40 cellular contexts compared by ENCODE assay signal in genomic region chr16:1098266-1098991, GRCh38. TPM values are rescaled to one million over a fixed set of nuclear protein-coding genes. Genes with fewer than 3 reads are reported as not detected.
DNase-seq lines count a peak whose midpoint lies in the region; ATAC-seq and TF ChIP-seq lines count a peak whose summit lies in the region.
"Had no signal": no experiment of that assay in that cellular context is flagged by ENCODE, and none has a peak within 500 bp of the region (broad histone marks: within the 10 kb centered on the region; RNA-seq: fewer than 3 reads in every experiment).

No MANE protein-coding gene starts in this region.

- no peaks in the 10 kb centered on the region for H3K9me3 Mint-ChIP-seq in neural progenitor cell
- H3K9me3 Mint-ChIP-seq in stimulated activated effector memory CD8-positive, alpha-beta T cell treated with anti-CD3 and anti-CD28 coated beads, Interleukin-12 subunit alpha, Interleukin-12 subunit beta, amount 100 ng/mL, for 72 hours, result no peaks in the 10 kb centered on the region
- H3K9me3 Mint-ChIP-seq: activated naive CD8-positive, alpha-beta T cell treated with anti-CD3 and anti-CD28 coated beads, Interleukin-2, amount 10 ng/mL, durations not matched to agents 7 days and 5 days; activated T-cell treated with anti-CD3 and anti-CD28 coated beads, Interleukin-2, amount 50 U/mL, for 4 hours; CD4-positive, alpha-beta memory T cell; natural killer cell treated with Interleukin-12 subunit alpha and Interleukin-12 subunit beta and Interleukin-15 and Interleukin-18, amount 100 ng/mL, for 72 hours; T-helper 1 cell treated with Interleukin-12 subunit alpha and Interleukin-12 subunit beta and Interleukin-4 antibody, amounts not matched to agents 30 μg/mL and 1 μg/mL, for 36 hours had no signal

- H3K4me2 ChIP-seq in BLaER1 (peak overlapping the region; percentile 92), neural progenitor cell (peak overlapping the region; percentile 27)

- H3K4me1 ChIP-seq in BLaER1 (peaks cover 62% of the 10 kb centered on the region), heart left ventricle (peaks cover 0 to 39% (median 19%) of the 10 kb centered on the region in 12 donors), neural progenitor cell (peaks cover 23% of the 10 kb centered on the region)

- H3K36me3 ChIP-seq in BLaER1 (no peaks in the 10 kb centered on the region), heart left ventricle (no peaks in the 10 kb centered on the region), neural progenitor cell (no peaks in the 10 kb centered on the region)
- H3K36me3 ChIP-seq: cardiac muscle cell, colonic mucosa, MG63, spleen, thyroid gland had no signal

- H3K4me3 ChIP-seq in BLaER1, result no peak overlapping the region
- H3K4me3 ChIP-seq in heart left ventricle, result no peak overlapping the region
- no peak overlapping the region for H3K4me3 ChIP-seq in neural progenitor cell
- H3K4me3 ChIP-seq: cardiac muscle cell, colonic mucosa, MG63, mucosa of descending colon, spleen, thyroid gland had no signal

- intact Hi-C loops in heart left ventricle (cut with DNase I), result loop anchor here in 3 of 10 donors (2.0 to 10.0 kb wide), 3 partner anchors 24 to 286 kb away; no protein-coding TSS in a partner anchor

- no peak overlapping the region for H2AFZ ChIP-seq in neural progenitor cell (replicated peaks)

- H4K20me1 ChIP-seq in BLaER1 (peaks cover 46% of the 10 kb centered on the region), neural progenitor cell (ENCODE audit: low read depth) (no peaks in the 10 kb centered on the region)

- H3K4me3 Mint-ChIP-seq in neural progenitor cell, result no peak overlapping the region
- no peak overlapping the region for H3K4me3 Mint-ChIP-seq in stimulated activated effector memory CD8-positive, alpha-beta T cell treated with anti-CD3 and anti-CD28 coated beads, Interleukin-12 subunit alpha, Interleukin-12 subunit beta, amount 100 ng/mL, for 72 hours
- H3K4me3 Mint-ChIP-seq: activated CD8-positive, alpha-beta memory T cell treated with anti-CD3 and anti-CD28 coated beads, Interleukin-2, amount 10 ng/mL, durations not matched to agents 7 days and 5 days; activated naive CD8-positive, alpha-beta T cell treated with anti-CD3 and anti-CD28 coated beads, Interleukin-2, amount 10 ng/mL, durations not matched to agents 7 days and 5 days; activated T-cell treated with anti-CD3 and anti-CD28 coated beads, Interleukin-2, amount 50 U/mL, for 4 hours; CD4-positive, alpha-beta memory T cell; natural killer cell treated with Interleukin-12 subunit alpha and Interleukin-12 subunit beta and Interleukin-15 and Interleukin-18, amount 100 ng/mL, for 72 hours; stimulated activated naive CD8-positive, alpha-beta T cell treated with anti-CD3 and anti-CD28 coated beads, Interleukin-15, amount 100 ng/mL, for 72 hours; T-helper 1 cell treated with Interleukin-12 subunit alpha and Interleukin-12 subunit beta and Interleukin-4 antibody, amounts not matched to agents 30 μg/mL and 1 μg/mL, for 36 hours had no signal

- H3K9ac ChIP-seq in BLaER1 (no peak overlapping the region), neural progenitor cell (no peak overlapping the region)

- H3K27me3 ChIP-seq in BLaER1 (peaks cover 47% of the 10 kb centered on the region), heart left ventricle (peaks cover 5 to 39% (median 7%) of the 10 kb centered on the region in 9 donors), neural progenitor cell (peaks cover 5% of the 10 kb centered on the region)
- H3K27me3 ChIP-seq: thyroid gland had no signal

- H3K79me2 ChIP-seq in neural progenitor cell (ENCODE audit: low read depth), result no peaks in the 10 kb centered on the region

- WGBS in heart left ventricle, 4 donors, result 30 to 39% (median 33%) methylated on average over 18 to 34 of the region's 34 CpGs

- no peak for TF ChIP-seq CTCF in heart left ventricle (IDR thresholded peaks at IDR 0.05)
- no peak for TF ChIP-seq CTCF in neural progenitor cell (IDR thresholded peaks at IDR 0.05)

- no peak for TF ChIP-seq POLR2A in heart left ventricle (IDR thresholded peaks at IDR 0.05)
- TF ChIP-seq POLR2A in GM18505 (IDR thresholded peaks at IDR 0.05; ENCODE audit: borderline replicate concordance, extremely low read depth, insufficient read depth, insufficient read length), result no peak

- H3K27me3 Mint-ChIP-seq in neural progenitor cell (ENCODE audit: insufficient read depth, low read depth), result no peaks in the 10 kb centered on the region
- H3K27me3 Mint-ChIP-seq: activated CD8-positive, alpha-beta memory T cell treated with anti-CD3 and anti-CD28 coated beads, Interleukin-2, amount 10 ng/mL, durations not matched to agents 7 days and 5 days; activated naive CD8-positive, alpha-beta T cell treated with anti-CD3 and anti-CD28 coated beads, Interleukin-2, amount 10 ng/mL, durations not matched to agents 7 days and 5 days; natural killer cell treated with Interleukin-12 subunit alpha and Interleukin-12 subunit beta and Interleukin-15 and Interleukin-18, amount 100 ng/mL, for 72 hours had no signal

- H3K27ac ChIP-seq in BLaER1 (0 out of 2 replicates have a peak overlapping the region, but pooled peaks have one; percentile 44), heart left ventricle (peak overlapping the region; percentile 55 to 93 (median 84)), neural progenitor cell (no peak overlapping the region)
- H3K27ac ChIP-seq: cardiac muscle cell, colonic mucosa, epithelial cell of prostate, spleen, thyroid gland had no signal

- DNase-seq in NCI-H2227 (lab: John Stamatoyannopoulos, UW; ENCODE audit: unreplicated experiment), result peak; percentile 82
- DNase-seq in heart left ventricle, result peak in 2 of 5 donors; percentile 52 to 56
- DNase-seq in neural progenitor cell (ENCODE audit: low spot score), result peak; percentile 75
- no peak for DNase-seq in stimulated activated effector memory CD8-positive, alpha-beta T cell treated with anti-CD3 and anti-CD28 coated beads, Interleukin-12 subunit alpha, Interleukin-12 subunit beta, amount 100 ng/mL, for 72 hours (ENCODE audit: low spot score in 2 of 2)
- no peak for DNase-seq in SKM-1 (lab: John Stamatoyannopoulos, UW; ENCODE audit: unreplicated experiment)
- DNase-seq: activated CD4-positive, alpha-beta T cell treated with anti-CD3 and anti-CD28 coated beads, Interleukin-2, amount 50 U/mL, for 4 hours; activated CD8-positive, alpha-beta memory T cell treated with anti-CD3 and anti-CD28 coated beads, Interleukin-2, amount 10 ng/mL, durations not matched to agents 7 days and 5 days; activated gamma-delta T cell treated with Interleukin-2 at 50 U/mL for 16 hours; activated naive CD8-positive, alpha-beta T cell treated with anti-CD3 and anti-CD28 coated beads, Interleukin-2, amount 10 ng/mL, durations not matched to agents 7 days and 5 days; activated T-cell treated with anti-CD3 and anti-CD28 coated beads, Interleukin-2, amount 50 U/mL, for 4 hours; AML-193; CD4-positive, alpha-beta memory T cell; colonic mucosa; effector CD8-positive, alpha-beta T cell; KG1; mucosa of descending colon; NCI-H1105 treated with DMSO at 0.1 percent for 48 hours; NCI-H2081; NCI-H226; NCI-H82; spleen; stimulated activated CD4-positive, alpha-beta T cell treated with anti-CD3 and anti-CD28 coated beads, Interleukin-2, amount 100 ng/mL, for 24 hours; stimulated activated naive CD8-positive, alpha-beta T cell treated with anti-CD3 and anti-CD28 coated beads, Interleukin-15, amount 100 ng/mL, for 72 hours; thyroid gland had no signal

- H3K27ac Mint-ChIP-seq in neural progenitor cell, result no peak overlapping the region
- H3K27ac Mint-ChIP-seq in stimulated activated effector memory CD8-positive, alpha-beta T cell treated with anti-CD3 and anti-CD28 coated beads, Interleukin-12 subunit alpha, Interleukin-12 subunit beta, amount 100 ng/mL, for 72 hours, result no peak overlapping the region
- H3K27ac Mint-ChIP-seq: activated CD8-positive, alpha-beta memory T cell treated with anti-CD3 and anti-CD28 coated beads, Interleukin-2, amount 10 ng/mL, durations not matched to agents 7 days and 5 days; activated naive CD8-positive, alpha-beta T cell treated with anti-CD3 and anti-CD28 coated beads, Interleukin-2, amount 10 ng/mL, durations not matched to agents 7 days and 5 days; CD4-positive, alpha-beta memory T cell; natural killer cell treated with Interleukin-12 subunit alpha and Interleukin-12 subunit beta and Interleukin-15 and Interleukin-18, amount 100 ng/mL, for 72 hours; T-helper 1 cell treated with Interleukin-12 subunit alpha and Interleukin-12 subunit beta and Interleukin-4 antibody, amounts not matched to agents 30 μg/mL and 1 μg/mL, for 36 hours had no signal

- no peaks in the 10 kb centered on the region for H3K36me3 Mint-ChIP-seq in neural progenitor cell
- H3K36me3 Mint-ChIP-seq in stimulated activated effector memory CD8-positive, alpha-beta T cell treated with anti-CD3 and anti-CD28 coated beads, Interleukin-12 subunit alpha, Interleukin-12 subunit beta, amount 100 ng/mL, for 72 hours, result peaks cover 8% of the 10 kb centered on the region
- H3K36me3 Mint-ChIP-seq: activated naive CD8-positive, alpha-beta T cell treated with anti-CD3 and anti-CD28 coated beads, Interleukin-2, amount 10 ng/mL, durations not matched to agents 7 days and 5 days; CD4-positive, alpha-beta memory T cell; natural killer cell treated with Interleukin-12 subunit alpha and Interleukin-12 subunit beta and Interleukin-15 and Interleukin-18, amount 100 ng/mL, for 72 hours had no signal

- H3K9me3 ChIP-seq in BLaER1, result no peaks in the 10 kb centered on the region
- H3K9me3 ChIP-seq in heart left ventricle, result no peaks in the 10 kb centered on the region
- H3K9me3 ChIP-seq in neural progenitor cell (ENCODE audit: low read depth), result no peaks in the 10 kb centered on the region
- H3K9me3 ChIP-seq: colonic mucosa, MG63, mucosa of descending colon, spleen, thyroid gland had no signal

- H3K4me1 Mint-ChIP-seq in neural progenitor cell, result peaks cover 6% of the 10 kb centered on the region
- H3K4me1 Mint-ChIP-seq in stimulated activated effector memory CD8-positive, alpha-beta T cell treated with anti-CD3 and anti-CD28 coated beads, Interleukin-12 subunit alpha, Interleukin-12 subunit beta, amount 100 ng/mL, for 72 hours, result peaks cover 2% of the 10 kb centered on the region
- H3K4me1 Mint-ChIP-seq: activated CD8-positive, alpha-beta memory T cell treated with anti-CD3 and anti-CD28 coated beads, Interleukin-2, amount 10 ng/mL, durations not matched to agents 7 days and 5 days; activated naive CD8-positive, alpha-beta T cell treated with anti-CD3 and anti-CD28 coated beads, Interleukin-2, amount 10 ng/mL, durations not matched to agents 7 days and 5 days had no signal

- peaks cover 10% of the 10 kb centered on the region for H3F3A ChIP-seq in neural progenitor cell (ENCODE audit: low read depth)

- peak in 2 of 4 donors; percentile 15 to 43 for ATAC-seq in heart left ventricle
- no peak for ATAC-seq in stimulated activated effector memory CD8-positive, alpha-beta T cell treated with anti-CD3 and anti-CD28 coated beads, Interleukin-12 subunit alpha, Interleukin-12 subunit beta, amount 100 ng/mL, for 72 hours
- ATAC-seq in GM18498 (IDR thresholded peaks at IDR 0.05; ENCODE audit: unreplicated experiment), result no peak
- no peak for ATAC-seq in GM18505 (IDR thresholded peaks at IDR 0.05; ENCODE audit: unreplicated experiment)
- ATAC-seq: activated CD8-positive, alpha-beta memory T cell treated with anti-CD3 and anti-CD28 coated beads, Interleukin-2, amount 10 ng/mL, durations not matched to agents 7 days and 5 days; activated T-cell treated with anti-CD3 and anti-CD28 coated beads, Interleukin-2, amount 50 U/mL, for 4 hours; mucosa of descending colon; natural killer cell treated with Interleukin-12 subunit alpha and Interleukin-12 subunit beta and Interleukin-15 and Interleukin-18, amount 100 ng/mL, for 72 hours; stimulated activated naive CD8-positive, alpha-beta T cell treated with anti-CD3 and anti-CD28 coated beads, Interleukin-15, amount 100 ng/mL, for 72 hours had no signal

RNA-seq across cellular contexts. Expression of gene C1QTNF8, which starts 2.4 kb away (rescaled TPM):
- total RNA-seq in heart left ventricle, result not detected
- not detected for polyA plus RNA-seq in heart left ventricle
- total RNA-seq in neural progenitor cell (ENCODE audit: low replicate concordance), result not detected in 2 replicates
- total RNA-seq: A673; activated CD8-positive, alpha-beta memory T cell treated with anti-CD3 and anti-CD28 coated beads, Interleukin-2, amount 10 ng/mL, durations not matched to agents 7 days and 5 days; activated naive CD8-positive, alpha-beta T cell treated with anti-CD3 and anti-CD28 coated beads, Interleukin-2, amount 10 ng/mL, durations not matched to agents 7 days and 5 days; activated T-cell treated with anti-CD3 and anti-CD28 coated beads, Interleukin-2, amount 50 U/mL, for 4 hours; CD4-positive, alpha-beta memory T cell; colonic mucosa; Daoy; H1; kidney epithelial cell; lung microvascular endothelial cell; mucosa of descending colon; natural killer cell treated with Interleukin-12 subunit alpha and Interleukin-12 subunit beta and Interleukin-15 and Interleukin-18, amount 100 ng/mL, for 72 hours; osteocyte; renal cortical epithelial cell; RPMI7951; spleen; thyroid gland had no signal
- polyA plus RNA-seq: cardiac muscle cell; CD4-positive, alpha-beta memory T cell; H1; spleen had no signal

RNA-seq across cellular contexts. Expression of gene SSTR5, which starts 25.9 kb away (rescaled TPM):
- total RNA-seq in heart left ventricle, result 10 to 100 TPM in 3 of 9 donors, 1 to 10 TPM in 5, under 1 TPM in 1; 0.39 to 20.1 (median 6.5) TPM
- 1 to 10 TPM in 1 of 2 donors, under 1 TPM in 1; 0.22 to 1.3 TPM for polyA plus RNA-seq in heart left ventricle
- not detected in 2 replicates for total RNA-seq in neural progenitor cell (ENCODE audit: low replicate concordance)
- total RNA-seq: A673; activated CD8-positive, alpha-beta memory T cell treated with anti-CD3 and anti-CD28 coated beads, Interleukin-2, amount 10 ng/mL, durations not matched to agents 7 days and 5 days; activated naive CD8-positive, alpha-beta T cell treated with anti-CD3 and anti-CD28 coated beads, Interleukin-2, amount 10 ng/mL, durations not matched to agents 7 days and 5 days; activated T-cell treated with anti-CD3 and anti-CD28 coated beads, Interleukin-2, amount 50 U/mL, for 4 hours; cardiac muscle cell; CD4-positive, alpha-beta memory T cell; Daoy; kidney epithelial cell; mucosa of descending colon; natural killer cell treated with Interleukin-12 subunit alpha and Interleukin-12 subunit beta and Interleukin-15 and Interleukin-18, amount 100 ng/mL, for 72 hours; osteocyte; RPMI7951; spleen; thyroid gland had no signal
- polyA plus RNA-seq: cardiac muscle cell; CD4-positive, alpha-beta memory T cell; spleen had no signal

RNA-seq across cellular contexts. Expression of gene CACNA1H, which starts 54.5 kb away (rescaled TPM):
- 10 to 100 TPM in 2 of 9 donors, 1 to 10 TPM in 7; 1.6 to 14.6 (median 2.6) TPM for total RNA-seq in heart left ventricle
- 1 to 10 TPM; 5.3 to 6.2 TPM for polyA plus RNA-seq in heart left ventricle
- total RNA-seq in neural progenitor cell (ENCODE audit: low replicate concordance), result 9.5 and 32.6 TPM in 2 replicates
- total RNA-seq: RPMI7951 had no signal

Comparison
In these comparisons a context has a peak if more than half of its experiments do, and no peak if none do; other contexts are left out.
1. DNase-seq: peak in NCI-H2227 (single experiment) and neural progenitor cell (single experiment); none in stimulated activated effector memory CD8-positive, alpha-beta T cell treated with anti-CD3 and anti-CD28 coated beads, Interleukin-12 subunit alpha, Interleukin-12 subunit beta, amount 100 ng/mL, for 72 hours (0 of 2) and SKM-1 (single experiment).